ENCODE assay signal across 8 cellular contexts in genomic region chr11:62444835-62445234, GRCh38. TPM values are rescaled to one million over a fixed set of nuclear protein-coding genes. Genes with fewer than 3 reads are reported as not detected.
DNase-seq lines count a peak whose midpoint lies in the region; ATAC-seq and TF ChIP-seq lines count a peak whose summit lies in the region.

No MANE protein-coding gene starts in this region.

- no peak for DNase-seq in breast epithelium (ENCODE audit: low spot score in 2 of 2)
- no peak for DNase-seq in MCF 10A (ENCODE audit: unreplicated experiment)
- no peak for DNase-seq in brain microvascular endothelial cell
- DNase-seq in uterus: peak in 1 of 2 donors; percentile 61
- DNase-seq in SK-N-DZ (ENCODE audit: low spot score): no peak
- no peak for DNase-seq in UCSD-AML1 (lab: John Stamatoyannopoulos, UW; ENCODE audit: unreplicated experiment)

- H3K9me3 Mint-ChIP-seq in MCF 10A (ENCODE audit: unreplicated experiment): no peaks in the 10 kb centered on the region

- H3K4me1 Mint-ChIP-seq in MCF 10A (ENCODE audit: insufficient read depth, unreplicated experiment): peaks cover 8% of the 10 kb centered on the region

- intact Hi-C loops in breast epithelium (cut with DNase I; ENCODE audit: low total_unique reads) (no loop called here), MCF 10A (cut with micrococcal nuclease) (no loop called here), uterus (cut with DNase I; ENCODE audit: low total_unique reads) (no loop called here)

- H3K4me1 ChIP-seq in breast epithelium (peaks cover 5 to 28% of the 10 kb centered on the region in 2 donors), mononuclear cell (ENCODE audit: insufficient read depth, low read length) (peaks cover 49% of the 10 kb centered on the region), uterus (peaks cover 2 to 14% of the 10 kb centered on the region in 2 donors)

- no peak overlapping the region for H3K4me3 Mint-ChIP-seq in MCF 10A (ENCODE audit: unreplicated experiment)

- in situ Hi-C loops in brain microvascular endothelial cell (cut with HindIII; ENCODE audit: low pct_ligation_motif_present, low sequenced_read_pairs): no loop called here

- no TSS peak for BruUV-seq in MCF 10A (replicated peaks; lab: Mats Ljungman, UMichigan)

- peaks cover 19% of the 10 kb centered on the region for H3K27me3 Mint-ChIP-seq in MCF 10A (ENCODE audit: insufficient read depth, unreplicated experiment)

- H3K36me3 ChIP-seq in breast epithelium (no peaks in the 10 kb centered on the region), brain microvascular endothelial cell (replicated peaks) (no peaks in the 10 kb centered on the region), uterus (no peaks in the 10 kb centered on the region)

- H3K9me3 ChIP-seq in breast epithelium: no peaks in the 10 kb centered on the region
- no peaks in the 10 kb centered on the region for H3K9me3 ChIP-seq in mononuclear cell (ENCODE audit: low read depth, low read length)
- no peaks in the 10 kb centered on the region for H3K9me3 ChIP-seq in uterus

- H3K27me3 ChIP-seq in breast epithelium (no peaks in the 10 kb centered on the region), brain microvascular endothelial cell (replicated peaks) (no peaks in the 10 kb centered on the region), mononuclear cell (ENCODE audit: insufficient read depth, low read length) (no peaks in the 10 kb centered on the region), uterus (no peaks in the 10 kb centered on the region)

- TF ChIP-seq CTCF in breast epithelium (IDR thresholded peaks at IDR 0.05) (no peak), MCF 10A (IDR thresholded peaks at IDR 0.05; ENCODE audit: unreplicated experiment) (no peak), brain microvascular endothelial cell (IDR thresholded peaks at IDR 0.05; ENCODE audit: low read depth, low read length, missing control alignments) (no peak), uterus (IDR thresholded peaks at IDR 0.05) (no peak)

- no peak overlapping the region for H3K27ac Mint-ChIP-seq in MCF 10A (ENCODE audit: low read depth, unreplicated experiment)

- ATAC-seq in GM21717 (IDR thresholded peaks at IDR 0.05; ENCODE audit: unreplicated experiment): no peak

- H3K27ac ChIP-seq in breast epithelium (peak overlapping the region; percentile 92 to 96), brain microvascular endothelial cell (no peak overlapping the region), uterus (peak overlapping the region; percentile 95)

- peak overlapping the region; percentile 23 to 62 (median 51) for H3K4me3 ChIP-seq in breast epithelium
- H3K4me3 ChIP-seq in brain microvascular endothelial cell (ENCODE audit: low read depth, low read length): peak overlapping the region; percentile 47
- H3K4me3 ChIP-seq in mononuclear cell (ENCODE audit: low read length): peak overlapping the region; percentile 20
- H3K4me3 ChIP-seq in uterus: peak overlapping the region; percentile 27 to 35

- peaks cover 5% of the 10 kb centered on the region for H3K36me3 Mint-ChIP-seq in MCF 10A (ENCODE audit: insufficient read depth, unreplicated experiment)

- POLR2A ChIA-PET in MCF 10A (lab: Yijun Ruan, JAX): no interaction called here

- CTCF ChIA-PET in MCF 10A (lab: Yijun Ruan, JAX): interaction anchor here (0.8 to 0.9 kb wide), 3 partner anchors 20 to 768 kb away, joined by 3 to 5 read pairs (median 4); no protein-coding TSS in a partner anchor

- no peak for TF ChIP-seq POLR2A in breast epithelium (IDR thresholded peaks at IDR 0.05)
- no peak for TF ChIP-seq POLR2A in uterus (IDR thresholded peaks at IDR 0.05)

RNA-seq across cellular contexts. Expression of gene SCGB1A1, which starts 26.0 kb away (rescaled TPM):
- total RNA-seq in breast epithelium: not detected
- not detected in 2 replicates for total RNA-seq in MCF 10A (2022)
- total RNA-seq in mononuclear cell: not detected
- total RNA-seq in uterus: not detected
- not detected in 2 replicates for polyA plus RNA-seq in SK-N-DZ (2014; cell fraction: cytosol; rRNA removed)
- not detected in 2 replicates for polyA plus RNA-seq in SK-N-DZ (2014; cell fraction: nucleus; rRNA removed)
